ENCODE assay signal across 9 cellular contexts in genomic region chr20:47358672-47359532, GRCh38. TPM values are rescaled to one million over a fixed set of nuclear protein-coding genes. Genes with fewer than 3 reads are reported as not detected.
A peak's percentile ranks its signal among the peaks of the same experiment; 100 is the strongest.
DNase-seq lines count a peak whose midpoint lies in the region; ATAC-seq and TF ChIP-seq lines count a peak whose summit lies in the region.
"Had no signal": no experiment of that assay in that cellular context is flagged by ENCODE, and none has a peak within 500 bp of the region (broad histone marks: within the 10 kb centered on the region; RNA-seq: fewer than 3 reads in every experiment).

No MANE protein-coding gene starts in this region.

- peaks cover 60% of the 10 kb centered on the region for H3F3A ChIP-seq in GM23248 (ENCODE audit: insufficient read depth)

- H3K4me2 ChIP-seq in GM23248 (ENCODE audit: unreplicated experiment), result peak overlapping the region; percentile 71

- intact Hi-C loops in gastrocnemius medialis (cut with DNase I; ENCODE audit: low total_unique reads), result loop anchor here (1.0 to 5.0 kb wide), 2 partner anchors 42 to 53 kb away; no protein-coding TSS in a partner anchor

- H3K9ac ChIP-seq in GM23248, result peak overlapping the region; percentile 82

- DNase-seq in AG20443 (ENCODE audit: low spot score) (peak; percentile 66), GM23248 (peak; percentile 90), NOMO-1 (lab: John Stamatoyannopoulos, UW; ENCODE audit: unreplicated experiment in 2 of 2) (peak; percentile 15 to 59), brain microvascular endothelial cell (peak; percentile 95), iPS-NIHi7 (ENCODE audit: extremely low spot score) (peak; percentile 27), gastrocnemius medialis (peak; percentile 88), NCI-H1105 (lab: John Stamatoyannopoulos, UW) (no peak)

- H3K4me3 ChIP-seq in GM23248 (peak overlapping the region; percentile 33), brain microvascular endothelial cell (ENCODE audit: low read depth, low read length) (peak overlapping the region; percentile 5), gastrocnemius medialis (peak overlapping the region; percentile 11 to 46 (median 36))

- peaks cover 72% of the 10 kb centered on the region for H3K4me1 ChIP-seq in GM23248 (ENCODE audit: insufficient read depth)
- peaks cover 85 to 86% of the 10 kb centered on the region in 2 donors for H3K4me1 ChIP-seq in gastrocnemius medialis

- in situ Hi-C loops in GM23248 (cut with MboI), result no loop called here
- in situ Hi-C loops in brain microvascular endothelial cell (cut with HindIII; ENCODE audit: low pct_ligation_motif_present, low sequenced_read_pairs), result no loop called here
- in situ Hi-C loops in gastrocnemius medialis (cut with MboI; ENCODE audit: low sequenced_read_pairs in 4 of 4), result loop anchor here in 1 of 4 donors (5.0 kb wide), 1 partner anchor 42 kb away; no protein-coding TSS in a partner anchor

- no peaks in the 10 kb centered on the region for H3K9me2 ChIP-seq in GM23248 (ENCODE audit: insufficient read depth)

- ATAC-seq in gastrocnemius medialis (peak; percentile 30 to 49), GM19351 (IDR thresholded peaks at IDR 0.05; ENCODE audit: unreplicated experiment) (no peak)
- ATAC-seq: T-cell had no signal

- peak; percentile 39 to 72 for TF ChIP-seq POLR2A in gastrocnemius medialis (IDR thresholded peaks at IDR 0.05)

- H3K27me3 ChIP-seq in GM23248 (replicated peaks; ENCODE audit: insufficient read depth), result no peaks in the 10 kb centered on the region
- no peaks in the 10 kb centered on the region for H3K27me3 ChIP-seq in brain microvascular endothelial cell (replicated peaks)
- no peaks in the 10 kb centered on the region for H3K27me3 ChIP-seq in gastrocnemius medialis

- peak overlapping the region; percentile 61 for H2AFZ ChIP-seq in GM23248

- 1 to 3% methylated on average over 17 of the region's 17 CpGs for WGBS in GM23248 (ENCODE audit: low coverage in 1 of 2, low lambda C conversion rate in 2 of 2, missing lambda C conversion rate in 2 of 2), 2 experiments

- peak overlapping the region; percentile 94 for H3K27ac ChIP-seq in GM23248
- peak overlapping the region; percentile 92 for H3K27ac ChIP-seq in brain microvascular endothelial cell
- peak overlapping the region; percentile 96 to 100 (median 97) for H3K27ac ChIP-seq in gastrocnemius medialis

- H3K79me2 ChIP-seq in GM23248 (ENCODE audit: insufficient read depth), result peaks cover 25% of the 10 kb centered on the region

- H4K20me1 ChIP-seq in GM23248 (ENCODE audit: insufficient read depth), result no peaks in the 10 kb centered on the region

- H3K9me3 ChIP-seq in GM23248 (ENCODE audit: low read depth) (no peaks in the 10 kb centered on the region), gastrocnemius medialis (no peaks in the 10 kb centered on the region)

- H3K36me3 ChIP-seq in GM23248 (ENCODE audit: low read depth), result no peaks in the 10 kb centered on the region
- no peaks in the 10 kb centered on the region for H3K36me3 ChIP-seq in brain microvascular endothelial cell (replicated peaks)
- no peaks in the 10 kb centered on the region for H3K36me3 ChIP-seq in gastrocnemius medialis

- TF ChIP-seq CTCF in brain microvascular endothelial cell (IDR thresholded peaks at IDR 0.05; ENCODE audit: low read depth, low read length, missing control alignments) (no peak), gastrocnemius medialis (IDR thresholded peaks at IDR 0.05 in 4 of 5, conservative IDR thresholded peaks at IDR 0.05 in 1 of 5) (no peak)

RNA-seq across cellular contexts. Expression of gene ZMYND8, which starts 2.4 kb away (rescaled TPM):
- total RNA-seq in GM23248 (2014; rRNA removed; shearing (Covaris generic)), result 10.2 and 14.3 TPM in 2 replicates
- polyA plus RNA-seq in GM23248 (2016; fragmentation: Nextera tagmentation; extraction: Ambion mirVana), result 12.1 and 12.4 TPM in 2 replicates
- total RNA-seq in gastrocnemius medialis, result 10 to 100 TPM; 15.1 to 32.2 (median 19.7) TPM
